8 cellular contexts compared by ENCODE assay signal in the genomic region with DNA sequence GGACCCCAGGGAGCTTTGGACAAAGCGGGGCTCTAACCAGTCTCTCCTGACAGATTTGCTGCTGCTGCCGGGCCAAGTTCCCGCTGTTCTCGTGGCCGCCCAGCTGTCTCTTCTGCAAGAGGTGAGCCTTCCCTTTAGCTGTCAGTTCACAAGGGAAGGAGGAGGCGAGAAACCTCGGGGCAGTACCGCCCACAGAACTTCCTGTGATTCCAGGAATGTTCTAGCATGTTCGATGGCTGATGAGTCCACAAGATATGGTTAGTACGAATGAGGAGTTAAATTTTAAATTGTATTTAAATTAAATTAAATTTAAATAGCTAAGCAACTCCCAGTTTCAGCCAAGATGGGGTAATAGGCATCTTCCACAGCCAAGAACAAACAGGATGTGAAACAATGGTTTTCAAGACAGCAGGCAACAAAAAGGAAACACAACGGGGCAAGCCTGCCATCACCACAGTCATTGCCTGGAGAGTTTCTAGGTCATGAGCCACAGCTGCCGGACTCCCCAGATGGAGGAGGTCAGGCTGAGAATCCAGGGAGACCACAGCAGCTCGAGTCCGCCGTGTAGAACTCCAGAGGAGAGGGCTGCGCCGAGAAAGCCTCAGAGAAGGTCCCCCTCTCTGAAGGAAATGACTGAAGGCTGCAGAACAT. TPM values are rescaled to one million over a fixed set of nuclear protein-coding genes. Genes with fewer than 3 reads are reported as not detected.
DNase-seq lines count a peak whose midpoint lies in the region; ATAC-seq and TF ChIP-seq lines count a peak whose summit lies in the region.

No MANE protein-coding gene starts in this region.

- H3K36me3 Mint-ChIP-seq in mesothelial cell of epicardium, result no peaks in the 10 kb centered on the region

- H3K27me3 ChIP-seq in body of pancreas, result no peaks in the 10 kb centered on the region

- no peak overlapping the region for H3K4me3 ChIP-seq in body of pancreas

- 63 to 77% methylated on average over 11 to 17 of the region's 17 CpGs for WGBS in body of pancreas, 2 donors

- intact Hi-C loops in body of pancreas (cut with DNase I), result no loop called here

- no peaks in the 10 kb centered on the region for H3K27me3 Mint-ChIP-seq in mesothelial cell of epicardium (ENCODE audit: low read depth)

- H3K36me3 ChIP-seq in body of pancreas (replicated peaks in 1 of 2; ENCODE audit: insufficient read depth in 1 of 2, low read depth in 2 of 2), result no peaks in the 10 kb centered on the region

- H3K4me1 ChIP-seq in body of pancreas, result peaks cover 6% of the 10 kb centered on the region

- peaks cover 0 to 9% (median 0%) of the 10 kb centered on the region in 3 donors for H3K9me3 ChIP-seq in body of pancreas

- peak overlapping the region in 2 of 4 donors; percentile 55 to 57 for H3K27ac ChIP-seq in body of pancreas

- peak; percentile 48 for ATAC-seq in GM19455 (IDR thresholded peaks at IDR 0.05; ENCODE audit: unreplicated experiment)
- ATAC-seq in body of pancreas, result no peak
- no peak for ATAC-seq in GM18519 (IDR thresholded peaks at IDR 0.05; ENCODE audit: low FRiP score, unreplicated experiment)
- no peak for ATAC-seq in HG02973 (IDR thresholded peaks at IDR 0.05; ENCODE audit: unreplicated experiment)

- TF ChIP-seq CTCF in body of pancreas (IDR thresholded peaks at IDR 0.05) (no peak), mesothelial cell of epicardium (IDR thresholded peaks at IDR 0.05; ENCODE audit: unreplicated experiment) (no peak)

- DNase-seq in CD1c-positive myeloid dendritic cell (ENCODE audit: extremely low spot score), result peak; percentile 90
- peak; percentile 88 for DNase-seq in MV-4-11 (lab: John Stamatoyannopoulos, UW)
- peak in 1 of 4 donors; percentile 32 for DNase-seq in body of pancreas
- no peak for DNase-seq in mesothelial cell of epicardium (ENCODE audit: low spot score in 2 of 2, unreplicated experiment in 2 of 2)
- no peak for DNase-seq in SW 1271 (lab: John Stamatoyannopoulos, UW)

- H3K27ac Mint-ChIP-seq in mesothelial cell of epicardium, result peak overlapping the region; percentile 36

- peaks cover 16% of the 10 kb centered on the region for H3K4me1 Mint-ChIP-seq in mesothelial cell of epicardium

- H3K4me3 Mint-ChIP-seq in mesothelial cell of epicardium, result no peak overlapping the region

- peak in 2 of 3 donors; percentile 12 to 21 for TF ChIP-seq POLR2A in body of pancreas (IDR thresholded peaks at IDR 0.05)

- H3K9me3 Mint-ChIP-seq in mesothelial cell of epicardium, result no peaks in the 10 kb centered on the region

RNA-seq across cellular contexts. Expression of a gene that starts 9.5 kb away (rescaled TPM):
- total RNA-seq in body of pancreas (100 to 1,000 TPM in 1 of 2 donors, 10 to 100 TPM in 1; 74.2 to 258 TPM), mesothelial cell of epicardium (304 to 323 TPM (median 313 TPM) in 3 replicates)

RNA-seq across cellular contexts. Expression of a gene that starts 35.6 kb away (rescaled TPM):
- 1 to 10 TPM; 7.3 to 7.6 TPM for total RNA-seq in body of pancreas
- 4.9 to 6.8 TPM (median 5.5 TPM) in 3 replicates for total RNA-seq in mesothelial cell of epicardium

RNA-seq across cellular contexts. Expression of a gene that starts 47.4 kb away (rescaled TPM):
- 1 to 10 TPM; 2.1 to 4.6 TPM for total RNA-seq in body of pancreas
- 37.3 to 50.8 TPM (median 46.2 TPM) in 3 replicates for total RNA-seq in mesothelial cell of epicardium

RNA-seq across cellular contexts. Expression of a gene that starts 54.8 kb away (rescaled TPM):
- total RNA-seq in body of pancreas, result 1 to 10 TPM; 3.6 TPM
- total RNA-seq in mesothelial cell of epicardium, result 6.7 to 7.5 TPM (median 7.5 TPM) in 3 replicates

RNA-seq across cellular contexts. Expression of a gene that starts 59.3 kb away (rescaled TPM):
- total RNA-seq in body of pancreas (1 to 10 TPM in 1 of 2 donors, not detected in 1; 2.9 TPM), mesothelial cell of epicardium (24.5 to 26.4 TPM (median 24.7 TPM) in 3 replicates)

Comparison
In these comparisons a context has a peak if more than half of its experiments do, and no peak if none do; other contexts are left out.
1. DNase-seq: peak in CD1c-positive myeloid dendritic cell (single experiment) and MV-4-11 (single experiment); none in mesothelial cell of epicardium (0 of 2) and SW 1271 (0 of 2).